In the genomic region with DNA sequence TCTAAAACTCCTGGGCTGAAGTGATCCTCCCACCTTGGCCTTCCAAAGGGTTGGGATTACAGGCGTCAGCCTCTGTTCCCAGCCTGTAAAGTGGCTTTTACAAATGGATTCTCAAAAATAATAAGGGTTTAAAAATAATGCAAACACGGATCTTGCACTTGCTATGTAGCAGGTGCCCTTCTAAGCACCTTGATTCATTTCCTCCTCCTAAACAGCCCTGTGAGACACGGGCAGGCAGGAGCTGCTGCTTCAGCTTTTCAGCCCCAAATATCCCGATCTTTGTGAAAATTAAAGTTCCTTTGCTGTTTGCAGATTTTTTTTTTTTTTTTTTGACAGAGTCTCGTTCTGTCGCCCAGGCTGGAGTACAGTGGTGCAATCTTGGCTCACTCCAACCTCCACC, we compare ENCODE assay signal across 24 cellular contexts. TPM values are rescaled to one million over a fixed set of nuclear protein-coding genes. Genes with fewer than 3 reads are reported as not detected.
"Had no signal": no experiment of that assay in that cellular context is flagged by ENCODE, and none has a peak within 500 bp of the region (broad histone marks: within the 10 kb centered on the region; RNA-seq: fewer than 3 reads in every experiment).

No MANE protein-coding gene starts in this region.

- H3K27ac ChIP-seq: hepatocyte, left lung, pancreas, prostate gland, sigmoid colon, spleen, suprapubic skin, uterus had no signal

- H3K4me1 ChIP-seq: left lung, pancreas, prostate gland, sigmoid colon, spleen, suprapubic skin, tibial nerve, uterus had no signal

- H3K9me3 ChIP-seq: heart right ventricle, left lung, mucosa of descending colon, pancreas, prostate gland, sigmoid colon, spleen, suprapubic skin, tibial nerve, uterus had no signal

- H3K4me2 ChIP-seq: hepatocyte had no signal

- H2AFZ ChIP-seq: hepatocyte had no signal

- DNase-seq: heart right ventricle; left colon; mesendoderm; mucosa of descending colon; naive thymus-derived CD4-positive, alpha-beta T cell; pancreas; retina; right cardiac atrium; sigmoid colon; small intestine; stimulated activated CD4-positive, alpha-beta T cell treated with anti-CD3 and anti-CD28 coated beads, Interleukin-4, amount 100 ng/mL, for 24 hours; stimulated activated naive CD4-positive, alpha-beta T cell; uterus had no signal

- H3K79me2 ChIP-seq: hepatocyte had no signal

- FAIRE-seq: keratinocyte, pancreas, small intestine had no signal

- ATAC-seq: left colon; left lung; mucosa of descending colon; naive thymus-derived CD4-positive, alpha-beta T cell; natural killer cell treated with Interleukin-12 subunit alpha and Interleukin-12 subunit beta and Interleukin-15 and Interleukin-18, amount 100 ng/mL, for 72 hours; pancreas; stimulated activated effector memory CD8-positive, alpha-beta T cell treated with anti-CD3 and anti-CD28 coated beads, Interleukin-12 subunit alpha, Interleukin-12 subunit beta, amount 100 ng/mL, for 72 hours had no signal

- H3K4me3 ChIP-seq: heart right ventricle, hepatocyte, left lung, lung, mucosa of descending colon, pancreas, prostate gland, sigmoid colon, spleen, suprapubic skin, tibial nerve, uterus had no signal

- H3K27me3 ChIP-seq: heart right ventricle, hepatocyte, pancreas, sigmoid colon, suprapubic skin, tibial nerve, uterus had no signal

- H3K36me3 ChIP-seq: heart right ventricle, left lung, pancreas, prostate gland, sigmoid colon, spleen, suprapubic skin, tibial nerve, uterus had no signal

RNA-seq across cellular contexts. Expression of a gene that starts 43.9 kb away (rescaled TPM):
- total RNA-seq: natural killer cell treated with Interleukin-12 subunit alpha and Interleukin-12 subunit beta and Interleukin-15 and Interleukin-18, amount 100 ng/mL, for 72 hours; ureter had no signal
- polyA plus RNA-seq: naive thymus-derived CD4-positive, alpha-beta T cell had no signal
